ENCODE assay signal across 10 cellular contexts in the genomic region with DNA sequence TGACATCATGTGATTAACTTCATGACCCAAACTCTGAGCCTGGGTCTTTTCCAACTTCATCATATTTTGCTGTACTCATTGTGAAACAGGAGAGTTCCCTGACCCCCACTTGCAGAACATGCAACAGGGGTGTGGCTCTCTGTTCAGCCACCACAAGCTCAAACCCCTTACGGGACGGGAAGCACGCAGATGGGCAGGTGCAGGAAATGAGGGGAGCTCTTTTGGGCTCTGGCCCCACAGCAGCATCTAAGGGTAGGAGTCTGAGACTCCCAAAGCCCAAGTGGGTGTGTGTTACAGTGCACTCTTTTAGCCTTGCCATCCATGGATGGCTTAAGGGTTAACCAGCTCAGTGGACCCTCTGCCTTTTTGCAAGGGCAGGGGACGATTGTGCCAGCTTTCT.
"Had no signal": no experiment of that assay in that cellular context is flagged by ENCODE, and none has a peak within 500 bp of the region (broad histone marks: within the 10 kb centered on the region; RNA-seq: fewer than 3 reads in every experiment).

No MANE protein-coding gene starts in this region.

- H3K27me3 Mint-ChIP-seq: IgD-negative memory B cell had no signal

- H3K9me3 Mint-ChIP-seq: H9 had no signal

- ATAC-seq: HepG2 had no signal

- H3K27ac Mint-ChIP-seq: H9, IgD-negative memory B cell had no signal

- H3K36me3 Mint-ChIP-seq: IgD-negative memory B cell had no signal

- H3K27ac ChIP-seq: GM23248, HL-60, KMS-11 had no signal

- FAIRE-seq: H54, HepG2 had no signal

- H3K4me1 Mint-ChIP-seq: H9, IgD-negative memory B cell had no signal

- H3K4me3 ChIP-seq: GM23248 had no signal

- DNase-seq: GM23248, GOT3, H9, HCEC 1CT, KBM-7 had no signal

- H3K4me3 Mint-ChIP-seq: H9, IgD-negative memory B cell had no signal
